9 cellular contexts compared by ENCODE assay signal in the genomic region with DNA sequence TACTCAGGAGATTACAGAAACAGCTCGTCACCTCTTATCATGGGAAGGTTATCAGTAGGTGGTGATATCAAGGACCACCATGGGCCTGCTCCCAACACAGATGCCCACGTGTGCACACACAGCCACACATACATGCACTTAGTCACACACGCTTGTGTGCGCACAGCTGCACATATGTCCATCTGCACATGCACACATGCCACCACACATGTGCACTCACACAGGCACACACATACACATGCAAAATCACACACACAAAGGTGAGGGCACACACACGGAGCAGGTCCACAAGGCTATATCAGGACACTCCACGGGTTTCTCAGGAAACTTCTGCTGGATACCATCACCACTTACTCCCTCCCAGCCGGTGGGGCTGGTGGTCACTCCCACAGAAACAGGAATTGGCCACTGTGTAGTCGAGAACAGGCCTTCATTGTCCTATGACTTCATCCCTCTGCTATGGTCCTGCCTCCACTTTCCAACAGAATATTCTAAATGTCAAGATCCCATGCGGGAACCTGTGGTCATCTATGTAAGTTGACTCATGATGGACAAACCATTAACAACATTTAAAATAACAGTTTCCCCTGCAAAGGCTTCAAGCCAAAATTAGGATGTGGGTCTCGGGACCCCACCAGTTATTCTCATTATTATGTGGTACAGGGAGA. TPM values are rescaled to one million over a fixed set of nuclear protein-coding genes. Genes with fewer than 3 reads are reported as not detected.
DNase-seq lines count a peak whose midpoint lies in the region; ATAC-seq and TF ChIP-seq lines count a peak whose summit lies in the region.
"Had no signal": no experiment of that assay in that cellular context is flagged by ENCODE, and none has a peak within 500 bp of the region (broad histone marks: within the 10 kb centered on the region; RNA-seq: fewer than 3 reads in every experiment).

No MANE protein-coding gene starts in this region.

- no peak for TF ChIP-seq CTCF in fibroblast of pulmonary artery (IDR thresholded peaks at IDR 0.05; ENCODE audit: low read length, missing control alignments)

- peak; percentile 79 for DNase-seq in GM03348 (ENCODE audit: low spot score)
- peak; percentile 64 for DNase-seq in SK-MEL-5 (ENCODE audit: low read depth, low spot score)
- DNase-seq in fibroblast of pulmonary artery (ENCODE audit: low read depth), result peak; percentile 79
- DNase-seq in retina, result peak; percentile 17
- DNase-seq in NCI-H2227 treated with DMSO at 0.1 percent for 48 hours (lab: John Stamatoyannopoulos, UW), result no peak
- DNase-seq in NCI-H1048 (lab: John Stamatoyannopoulos, UW), result no peak
- no peak for DNase-seq in hippocampal formation (lab: John Stamatoyannopoulos, UW)
- DNase-seq: SJCRH30 had no signal

- in situ Hi-C loops in SK-MEL-5 (cut with HindIII; ENCODE audit: low pct_unique_long_range_greater_than_20kb, low sequenced_read_pairs), result no loop called here

- no peak overlapping the region for H3K4me3 ChIP-seq in fibroblast of pulmonary artery (replicated peaks; ENCODE audit: low read depth, low read length)
- H3K4me3 ChIP-seq: SJCRH30 had no signal

- ATAC-seq in GM18870 (IDR thresholded peaks at IDR 0.05; ENCODE audit: unreplicated experiment), result no peak

RNA-seq across cellular contexts. Expression of a gene that starts 2.2 kb away (rescaled TPM):
- total RNA-seq in SK-MEL-5 (2014; rRNA removed; shearing (Covaris generic)), result 34.6 and 52.2 TPM in 2 replicates
- polyA plus RNA-seq in SK-MEL-5 (2015; cell fraction: cytosol; rRNA removed), result 108 and 138 TPM in 2 replicates
- polyA plus RNA-seq in SK-MEL-5 (2015; cell fraction: nucleus; rRNA removed), result 56.8 and 66.4 TPM in 2 replicates

RNA-seq across cellular contexts. Expression of a gene that starts 42.8 kb away (rescaled TPM):
- 8.8 and 12.2 TPM in 2 replicates for total RNA-seq in SK-MEL-5 (2014; rRNA removed; shearing (Covaris generic))
- polyA plus RNA-seq in SK-MEL-5 (2015; cell fraction: cytosol; rRNA removed), result 34.9 and 46.3 TPM in 2 replicates
- polyA plus RNA-seq in SK-MEL-5 (2015; cell fraction: nucleus; rRNA removed), result 15.5 and 16.2 TPM in 2 replicates

RNA-seq across cellular contexts. Expression of a gene that starts 56.5 kb away (rescaled TPM):
- 14.7 and 16.5 TPM in 2 replicates for total RNA-seq in SK-MEL-5 (2014; rRNA removed; shearing (Covaris generic))
- 17.8 and 20.7 TPM in 2 replicates for polyA plus RNA-seq in SK-MEL-5 (2015; cell fraction: cytosol; rRNA removed)
- polyA plus RNA-seq in SK-MEL-5 (2015; cell fraction: nucleus; rRNA removed), result 30.2 and 31.2 TPM in 2 replicates

Comparison
In these comparisons a context has a peak if more than half of its experiments do, and no peak if none do; other contexts are left out.
1. DNase-seq: peak in GM03348 (single experiment), SK-MEL-5 (single experiment), fibroblast of pulmonary artery (single experiment) and retina (single experiment); none in NCI-H2227 treated with DMSO at 0.1 percent for 48 hours (single experiment), NCI-H1048 (single experiment) and hippocampal formation (0 of 2).